Comparison of ENCODE assay signal across 22 cellular contexts in genomic region chr10:124666494-124666893, GRCh38.
"Had no signal": no experiment of that assay in that cellular context is flagged by ENCODE, and none has a peak within 500 bp of the region (broad histone marks: within the 10 kb centered on the region; RNA-seq: fewer than 3 reads in every experiment).

No MANE protein-coding gene starts in this region.

- H3K27me3 Mint-ChIP-seq: activated naive CD8-positive, alpha-beta T cell treated with anti-CD3 and anti-CD28 coated beads for 36 hours; naive thymus-derived CD8-positive, alpha-beta T cell had no signal

- H3K4me3 Mint-ChIP-seq: activated naive CD8-positive, alpha-beta T cell treated with anti-CD3 and anti-CD28 coated beads for 36 hours; naive thymus-derived CD8-positive, alpha-beta T cell had no signal

- ATAC-seq: body of pancreas; naive thymus-derived CD8-positive, alpha-beta T cell had no signal

- H3K9me3 ChIP-seq: body of pancreas, neutrophil, pancreas, transverse colon, uterus had no signal

- H3K27ac ChIP-seq: body of pancreas, pancreas, transverse colon, VCaP had no signal

- H3K9me3 Mint-ChIP-seq: activated naive CD8-positive, alpha-beta T cell treated with anti-CD3 and anti-CD28 coated beads for 36 hours; naive thymus-derived CD8-positive, alpha-beta T cell had no signal

- H3K4me3 ChIP-seq: body of pancreas, pancreas, smooth muscle cell, transverse colon, uterus had no signal

- DNase-seq: activated CD4-positive, alpha-beta T cell treated with anti-CD3 and anti-CD28 coated beads, Interleukin-2, amount 50 U/mL, for 1 hour; activated CD4-positive, CD25-positive, alpha-beta regulatory T cell treated with anti-CD3 and anti-CD28 coated beads, Interleukin-2, amount 50 U/mL, for 72 hours; activated CD8-positive, alpha-beta memory T cell treated with anti-CD3 and anti-CD28 coated beads for 24 hours; activated CD8-positive, alpha-beta memory T cell treated with anti-CD3 and anti-CD28 coated beads, Interleukin-2, amount 50 U/mL, for 48 hours; activated gamma-delta T cell treated with Interleukin-2 at 50 U/mL for 16 hours; activated naive CD8-positive, alpha-beta T cell treated with anti-CD3 and anti-CD28 coated beads for 36 hours; amygdala; body of pancreas; caudate nucleus; erythroblast; foreskin melanocyte; glutamatergic neuron; kidney glomerular epithelial cell; naive thymus-derived CD8-positive, alpha-beta T cell; stimulated activated CD4-positive, alpha-beta T cell treated with anti-CD3 and anti-CD28 coated beads, Interleukin-4, amount 100 ng/mL, for 1 hour; T-helper 2 cell; transverse colon; uterus had no signal

- H3K4me2 ChIP-seq: smooth muscle cell had no signal

- H3K27me3 ChIP-seq: body of pancreas, neutrophil, pancreas, transverse colon, uterus had no signal

- H3K4me1 ChIP-seq: pancreas had no signal

- H3K27ac Mint-ChIP-seq: activated naive CD8-positive, alpha-beta T cell treated with anti-CD3 and anti-CD28 coated beads for 36 hours had no signal

- H3K36me3 ChIP-seq: pancreas, transverse colon, uterus had no signal
